Comparison of ENCODE assay signal across 15 cellular contexts in the genomic region with DNA sequence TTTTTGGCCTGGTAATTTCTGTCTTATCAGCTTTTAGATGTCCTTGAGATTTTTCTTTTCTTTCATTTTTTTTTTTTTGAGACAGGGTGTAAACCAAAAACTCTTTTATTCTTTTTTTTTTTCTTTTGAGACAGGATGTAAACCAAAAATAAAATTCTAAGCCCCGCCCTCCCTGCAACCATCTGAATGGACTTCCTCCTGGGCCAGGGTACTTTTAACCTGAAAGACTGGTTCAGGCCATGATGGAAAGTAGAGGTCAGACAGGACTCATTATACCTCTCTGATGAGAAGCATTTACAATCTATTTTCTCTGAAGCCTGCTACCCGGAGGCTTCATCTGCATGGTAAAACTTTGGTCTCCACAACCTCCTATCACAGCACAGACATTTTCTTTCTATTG.
ATAC-seq and TF ChIP-seq lines count a peak whose summit lies in the region.
"Had no signal": no experiment of that assay in that cellular context is flagged by ENCODE, and none has a peak within 500 bp of the region (broad histone marks: within the 10 kb centered on the region; RNA-seq: fewer than 3 reads in every experiment).

No MANE protein-coding gene starts in this region.

- no peak overlapping the region for H2AFZ ChIP-seq in OCI-LY1 (ENCODE audit: low read length)
- H2AFZ ChIP-seq: GM23248 had no signal

- no peaks in the 10 kb centered on the region for H3K9me3 ChIP-seq in OCI-LY1 (ENCODE audit: low read length)
- H3K9me3 ChIP-seq: heart right ventricle, suprapubic skin had no signal

- no peak for TF ChIP-seq CTCF in OCI-LY1 (IDR thresholded peaks at IDR 0.05; ENCODE audit: low read length)
- no peak for TF ChIP-seq CTCF in nephron (IDR thresholded peaks at IDR 0.05; ENCODE audit: unreplicated experiment in 3 of 3)

- no peaks in the 10 kb centered on the region for H3K36me3 Mint-ChIP-seq in nephron (ENCODE audit: low read depth)
- H3K36me3 Mint-ChIP-seq: CD4-positive, alpha-beta memory T cell had no signal

- H3K79me2 ChIP-seq in OCI-LY1 (ENCODE audit: insufficient read depth, low read length) = no peaks in the 10 kb centered on the region

- H3K9me2 ChIP-seq in OCI-LY1 (ENCODE audit: low read depth, low read length) = no peaks in the 10 kb centered on the region

- H3K27me3 Mint-ChIP-seq in nephron (ENCODE audit: low read depth) = peaks cover 13% of the 10 kb centered on the region

- H3F3A ChIP-seq in OCI-LY1 (ENCODE audit: insufficient read depth, low read length) = no peaks in the 10 kb centered on the region

- peak overlapping the region; percentile 43; the same call in 1 of the 2 replicates for H3K9ac ChIP-seq in OCI-LY1 (ENCODE audit: low read length)
- H3K9ac ChIP-seq: GM23248 had no signal

- H3K4me3 Mint-ChIP-seq in nephron = no peak overlapping the region
- H3K4me3 Mint-ChIP-seq: CD4-positive, alpha-beta memory T cell had no signal

- H3K4me3 ChIP-seq in GM08714 (ENCODE audit: low read length) (peak overlapping the region; percentile 57; the same call in 1 of the 2 replicates), OCI-LY1 (ENCODE audit: low read depth, low read length, poor library complexity, severe bottlenecking) (no peak overlapping the region)
- H3K4me3 ChIP-seq: GM23248, heart right ventricle, suprapubic skin had no signal

- H4K20me1 ChIP-seq in OCI-LY1 (ENCODE audit: insufficient read depth, low read length) = no peaks in the 10 kb centered on the region

- ATAC-seq in GM21529 (IDR thresholded peaks at IDR 0.05; ENCODE audit: unreplicated experiment) = peak; percentile 66
- ATAC-seq in GM21360 (IDR thresholded peaks at IDR 0.05; ENCODE audit: unreplicated experiment) = no peak
- ATAC-seq in HG02870 (IDR thresholded peaks at IDR 0.05; ENCODE audit: unreplicated experiment) = no peak
- no peak for ATAC-seq in HG03039 (IDR thresholded peaks at IDR 0.05; ENCODE audit: unreplicated experiment)
- no peak for ATAC-seq in GM21367 (IDR thresholded peaks at IDR 0.05; ENCODE audit: unreplicated experiment)
- ATAC-seq: heart right ventricle, right cardiac atrium, SK-N-SH treated with all-trans-retinoic acid at 6 μM for 48 hours had no signal

- H3K4me1 ChIP-seq in OCI-LY1 (ENCODE audit: insufficient read depth, low read length, severe bottlenecking) = peaks cover 44% of the 10 kb centered on the region
- H3K4me1 ChIP-seq: suprapubic skin had no signal

- H3K27ac ChIP-seq in OCI-LY1 (ENCODE audit: low read depth, low read length, poor library complexity, severe bottlenecking) = peak overlapping the region; percentile 86
- H3K27ac ChIP-seq: GM23248, heart right ventricle, suprapubic skin had no signal

- no peaks in the 10 kb centered on the region for H3K27me3 ChIP-seq in OCI-LY1 (ENCODE audit: insufficient read depth, low read length)

- peaks cover 12% of the 10 kb centered on the region for H3K4me1 Mint-ChIP-seq in nephron

- no peaks in the 10 kb centered on the region for H3K9me3 Mint-ChIP-seq in nephron

- peaks cover 11% of the 10 kb centered on the region; the same call in 1 of the 2 replicates for H3K36me3 ChIP-seq in OCI-LY1 (ENCODE audit: insufficient read depth, low read length)
- H3K36me3 ChIP-seq: heart right ventricle, suprapubic skin had no signal

- H3K4me2 ChIP-seq in OCI-LY1 (ENCODE audit: low read length) = peak overlapping the region; percentile 40; the same call in 1 of the 2 replicates

- peak overlapping the region; percentile 90 to 98 (median 97) for H3K27ac Mint-ChIP-seq in nephron
- H3K27ac Mint-ChIP-seq: IgD-negative memory B cell had no signal
